ENCODE assay signal across 8 cellular contexts in the genomic region with DNA sequence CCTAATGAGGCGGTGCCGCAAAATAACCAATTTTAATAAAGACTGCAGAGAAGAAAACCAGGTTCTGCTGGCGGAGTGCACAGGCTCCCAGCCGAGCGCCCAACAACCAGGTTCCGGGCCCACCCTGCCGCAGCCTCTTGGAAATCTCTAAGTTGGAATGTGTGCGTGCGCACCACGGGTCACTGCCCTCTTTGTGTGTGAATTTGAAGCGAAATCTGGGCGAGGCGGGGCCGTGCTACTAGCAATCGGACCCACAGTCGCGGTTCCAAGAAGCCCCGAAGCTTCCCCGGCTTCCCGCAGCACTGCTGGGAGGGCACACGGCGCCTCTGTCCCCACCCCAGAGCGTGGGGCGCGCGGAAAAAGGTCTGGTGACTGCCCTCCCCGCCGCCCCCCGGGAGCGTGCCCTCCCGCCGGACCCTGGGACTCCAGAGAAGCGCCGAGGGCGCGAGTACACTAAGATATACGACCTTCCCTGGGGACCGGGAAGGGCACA. TPM values are rescaled to one million over a fixed set of nuclear protein-coding genes. Genes with fewer than 3 reads are reported as not detected.
DNase-seq lines count a peak whose midpoint lies in the region; ATAC-seq and TF ChIP-seq lines count a peak whose summit lies in the region.

No MANE protein-coding gene starts in this region.

- intact Hi-C loops in activated CD4-positive, alpha-beta T cell treated with anti-CD3 and anti-CD28 coated beads for 36 hours (cut with DNase I, micrococcal nuclease), result loop anchor here (5.0 to 10.0 kb wide), 7 partner anchors 59 to 1899 kb away; a partner anchor contains a TSS
- intact Hi-C loops in gastrocnemius medialis (cut with DNase I; ENCODE audit: low total_unique reads), result loop anchor here (10.0 kb wide), 1 partner anchor 429 kb away; no protein-coding TSS in a partner anchor

- POLR2A ChIA-PET in activated CD4-positive, alpha-beta T cell treated with anti-CD3 and anti-CD28 coated beads for 36 hours (lab: Charles Lee), result interaction anchor here (0.5 to 1.2 kb wide), 2 partner anchors 9 to 15 kb away, joined by 4 to 5 read pairs; no protein-coding TSS in a partner anchor
- POLR2A ChIA-PET in RWPE1 (lab: Yijun Ruan, JAX; ENCODE audit: low non-redundant PET), result no interaction called here

- peaks cover 44% of the 10 kb centered on the region for H3K4me1 Mint-ChIP-seq in activated CD4-positive, alpha-beta T cell treated with anti-CD3 and anti-CD28 coated beads for 36 hours

- peak overlapping the region; percentile 72 for H3K27ac Mint-ChIP-seq in activated CD4-positive, alpha-beta T cell treated with anti-CD3 and anti-CD28 coated beads for 36 hours

- no peaks in the 10 kb centered on the region for H3K9me3 ChIP-seq in iPS DF 6.9 (ENCODE audit: control insufficient read depth, insufficient read depth, low read length)
- no peaks in the 10 kb centered on the region for H3K9me3 ChIP-seq in gastrocnemius medialis

- H3K27ac ChIP-seq in RWPE1 (peak overlapping the region; percentile 97), iPS DF 6.9 (ENCODE audit: low read length) (no peak overlapping the region), gastrocnemius medialis (peak overlapping the region; percentile 94 to 98 (median 97))

- peaks cover 16% of the 10 kb centered on the region for H3K36me3 Mint-ChIP-seq in activated CD4-positive, alpha-beta T cell treated with anti-CD3 and anti-CD28 coated beads for 36 hours (ENCODE audit: low read depth)

- no peak for TF ChIP-seq POLR2A in gastrocnemius medialis (IDR thresholded peaks at IDR 0.05)

- CTCF ChIA-PET in activated CD4-positive, alpha-beta T cell treated with anti-CD3 and anti-CD28 coated beads for 36 hours (lab: Charles Lee), result interaction anchor here (1.5 kb wide), 1 partner anchor 15 kb away, joined by 6 read pairs; no protein-coding TSS in a partner anchor
- CTCF ChIA-PET in RWPE1 (lab: Yijun Ruan, JAX), result interaction anchor here (0.6 to 1.4 kb wide), 5 partner anchors 15 to 1014 kb away, joined by 3 to 9 read pairs (median 3); no protein-coding TSS in a partner anchor

- peak overlapping the region; percentile 92 for H3K4me3 Mint-ChIP-seq in activated CD4-positive, alpha-beta T cell treated with anti-CD3 and anti-CD28 coated beads for 36 hours

- H3K36me3 ChIP-seq in iPS DF 6.9 (ENCODE audit: control insufficient read depth, insufficient read depth, low read length), result no peaks in the 10 kb centered on the region
- no peaks in the 10 kb centered on the region for H3K36me3 ChIP-seq in gastrocnemius medialis

- H3K4me1 ChIP-seq in iPS DF 6.9 (ENCODE audit: control insufficient read depth, insufficient read depth, low read length) (peaks cover 5% of the 10 kb centered on the region), gastrocnemius medialis (peaks cover 31 to 44% of the 10 kb centered on the region in 2 donors)

- DNase-seq in activated CD4-positive, alpha-beta T cell treated with anti-CD3 and anti-CD28 coated beads for 36 hours, result peak; percentile 71
- no peak for DNase-seq in activated CD4-positive, alpha-beta T cell treated with anti-CD3 and anti-CD28 coated beads for 1 hour
- DNase-seq in RWPE1 (ENCODE audit: low spot score) (no peak), astrocyte of the cerebellum (ENCODE audit: low read depth) (no peak), iPS DF 6.9 (ENCODE audit: low read depth, low spot score) (no peak), gastrocnemius medialis (peak; percentile 49 to 71), NCI-H526 treated with DMSO at 0.1 percent for 48 hours (lab: John Stamatoyannopoulos, UW) (no peak)

- WGBS in iPS DF 6.9 (ENCODE audit: insufficient coverage, insufficient read length), result no CpG with 5 or more reads among the region's 38 CpGs

- peak; percentile 3 for ATAC-seq in activated CD4-positive, alpha-beta T cell treated with anti-CD3 and anti-CD28 coated beads for 36 hours
- ATAC-seq in HG03025 (IDR thresholded peaks at IDR 0.05; ENCODE audit: low FRiP score, unreplicated experiment) (peak; percentile 22), gastrocnemius medialis (peak; percentile 31 to 33)

- no peaks in the 10 kb centered on the region for H3K9me3 Mint-ChIP-seq in activated CD4-positive, alpha-beta T cell treated with anti-CD3 and anti-CD28 coated beads for 36 hours (ENCODE audit: low read depth)

- peaks cover 5% of the 10 kb centered on the region for H3K27me3 ChIP-seq in iPS DF 6.9 (ENCODE audit: control insufficient read depth, insufficient read depth, low read length)
- no peaks in the 10 kb centered on the region for H3K27me3 ChIP-seq in gastrocnemius medialis

- in situ Hi-C loops in astrocyte of the cerebellum (cut with HindIII; ENCODE audit: low sequenced_read_pairs) (no loop called here), gastrocnemius medialis (cut with MboI; ENCODE audit: low sequenced_read_pairs in 4 of 4) (no loop called here)

- TF ChIP-seq CTCF in RWPE1 (conservative IDR thresholded peaks at IDR 0.05; ENCODE audit: low read depth), result no peak
- TF ChIP-seq CTCF in astrocyte of the cerebellum (IDR thresholded peaks at IDR 0.05; ENCODE audit: low read depth, low read length, missing control alignments), result no peak
- TF ChIP-seq CTCF in gastrocnemius medialis (IDR thresholded peaks at IDR 0.05 in 4 of 5, conservative IDR thresholded peaks at IDR 0.05 in 1 of 5), result no peak

- peak overlapping the region; percentile 86 for H3K4me3 ChIP-seq in astrocyte of the cerebellum (ENCODE audit: low read depth, low read length)
- H3K4me3 ChIP-seq in iPS DF 6.9 (ENCODE audit: low read length), result peak overlapping the region; percentile 53; the same call in 1 of the 2 replicates
- peak overlapping the region; percentile 85 to 96 (median 90) for H3K4me3 ChIP-seq in gastrocnemius medialis

- H3K27me3 Mint-ChIP-seq in activated CD4-positive, alpha-beta T cell treated with anti-CD3 and anti-CD28 coated beads for 36 hours, result no peaks in the 10 kb centered on the region

RNA-seq across cellular contexts. Expression of a gene that starts 0.7 kb away (rescaled TPM):
- total RNA-seq in activated CD4-positive, alpha-beta T cell treated with anti-CD3 and anti-CD28 coated beads for 36 hours, result 10 to 100 TPM; 19.9 to 22.9 TPM
- total RNA-seq in gastrocnemius medialis, result 1 to 10 TPM; 3.2 to 5.3 (median 4.2) TPM

Comparison
In these comparisons a context has a peak if more than half of its experiments do, and no peak if none do; other contexts are left out.
1. DNase-seq: peak in activated CD4-positive, alpha-beta T cell treated with anti-CD3 and anti-CD28 coated beads for 36 hours (single experiment) and gastrocnemius medialis (2 of 2); none in activated CD4-positive, alpha-beta T cell treated with anti-CD3 and anti-CD28 coated beads for 1 hour (single experiment), RWPE1 (single experiment), astrocyte of the cerebellum (single experiment), iPS DF 6.9 (single experiment) and NCI-H526 treated with DMSO at 0.1 percent for 48 hours (single experiment).
2. Peak in every context shown above with its lines, with median percentiles within 50 percentile points of each other: ATAC-seq and H3K4me3 ChIP-seq.